In genomic region chr17:30095507-30096244, GRCh38 we compare ENCODE assay signal across 8 cellular contexts. TPM values are rescaled to one million over a fixed set of nuclear protein-coding genes. Genes with fewer than 3 reads are reported as not detected.
A peak's percentile ranks its signal among the peaks of the same experiment; 100 is the strongest.
DNase-seq lines count a peak whose midpoint lies in the region; ATAC-seq and TF ChIP-seq lines count a peak whose summit lies in the region.

No MANE protein-coding gene starts in this region.

- intact Hi-C loops in lower lobe of right lung (cut with DNase I): no loop called here

- ATAC-seq in lower lobe of right lung: peak in 1 of 2 donors; percentile 46
- ATAC-seq in HG02623 (IDR thresholded peaks at IDR 0.05; ENCODE audit: unreplicated experiment): no peak

- H3K27ac ChIP-seq in lower lobe of right lung: no peak overlapping the region

- no peaks in the 10 kb centered on the region for H3K9me3 ChIP-seq in lower lobe of right lung

- H3K4me3 ChIP-seq in GM12864 (ENCODE audit: low read depth, low read length): no peak overlapping the region
- H3K4me3 ChIP-seq in cardiac fibroblast (replicated peaks in 1 of 2; ENCODE audit: low read depth in 2 of 2, low read length in 2 of 2): no peak overlapping the region
- H3K4me3 ChIP-seq in lower lobe of right lung: no peak overlapping the region

- H3K27me3 ChIP-seq in lower lobe of right lung (ENCODE audit: low read depth): no peaks in the 10 kb centered on the region

- TF ChIP-seq CTCF in AG09319 (IDR thresholded peaks at IDR 0.05; ENCODE audit: low read depth, low read length) (peak; percentile 63), GM12864 (IDR thresholded peaks at IDR 0.05; ENCODE audit: low read depth, low read length, missing control alignments) (peak; percentile 68), cardiac fibroblast (IDR thresholded peaks at IDR 0.05; ENCODE audit: low read depth, low read length) (peak; percentile 61), lower lobe of right lung (IDR thresholded peaks at IDR 0.05) (peak; percentile 46)

- peak; percentile 34 for DNase-seq in AG09319 (ENCODE audit: extremely low read depth, low read depth)
- DNase-seq in GM12864 (ENCODE audit: low read depth): no peak
- peak; percentile 53 for DNase-seq in NCI-H526 treated with DMSO at 0.1 percent for 48 hours (lab: John Stamatoyannopoulos, UW)
- peak; percentile 83 to 89 for DNase-seq in cardiac fibroblast (ENCODE audit: low read depth in 2 of 2)
- DNase-seq in lower lobe of right lung: no peak
- no peak for DNase-seq in stimulated activated CD4-positive, alpha-beta T cell treated with anti-CD3 and anti-CD28 coated beads, Interleukin-4, amount 100 ng/mL, for 24 hours
- DNase-seq in activated CD8-positive, alpha-beta memory T cell treated with anti-CD3 and anti-CD28 coated beads, Interleukin-2, amount 50 U/mL, for 48 hours: no peak

- H3K4me1 ChIP-seq in lower lobe of right lung: peaks cover 4% of the 10 kb centered on the region

- no peaks in the 10 kb centered on the region for H3K36me3 ChIP-seq in lower lobe of right lung

RNA-seq across cellular contexts. Expression of gene NSRP1, which starts 20.9 kb away (rescaled TPM):
- total RNA-seq in lower lobe of right lung: 33.1 TPM

Comparison
In these comparisons a context has a peak if more than half of its experiments do, and no peak if none do; other contexts are left out.
1. DNase-seq: peak in AG09319 (single experiment), NCI-H526 treated with DMSO at 0.1 percent for 48 hours (single experiment) and cardiac fibroblast (2 of 2); none in GM12864 (single experiment), lower lobe of right lung (single experiment), stimulated activated CD4-positive, alpha-beta T cell treated with anti-CD3 and anti-CD28 coated beads, Interleukin-4, amount 100 ng/mL, for 24 hours (single experiment) and activated CD8-positive, alpha-beta memory T cell treated with anti-CD3 and anti-CD28 coated beads, Interleukin-2, amount 50 U/mL, for 48 hours (single experiment).
2. Peak in every context shown above with its lines, with median percentiles within 50 percentile points of each other: CTCF ChIP-seq.